8 cellular contexts compared by ENCODE assay signal in genomic region chr20:407097-407952, GRCh38. TPM values are rescaled to one million over a fixed set of nuclear protein-coding genes. Genes with fewer than 3 reads are reported as not detected.
A peak's percentile ranks its signal among the peaks of the same experiment; 100 is the strongest.
DNase-seq lines count a peak whose midpoint lies in the region; ATAC-seq lines count a peak whose summit lies in the region.

No MANE protein-coding gene starts in this region.

- peaks cover 36% of the 10 kb centered on the region for H3K4me1 ChIP-seq in CD4-positive, alpha-beta memory T cell (ENCODE audit: insufficient read depth, low read length)

- H3K9me3 ChIP-seq in CD4-positive, alpha-beta memory T cell (ENCODE audit: control insufficient read depth in 1 of 2, low read length in 2 of 2): no peaks in the 10 kb centered on the region

- H3K4me3 Mint-ChIP-seq in CD4-positive, alpha-beta memory T cell: peak overlapping the region; percentile 88 to 93 (median 91)
- H3K4me3 Mint-ChIP-seq in activated CD8-positive, alpha-beta T cell treated with anti-CD3 and anti-CD28 coated beads, Interleukin-2, amount 10 ng/mL, durations not matched to agents 7 days and 5 days: peak overlapping the region; percentile 85

- peaks cover 0 to 6% (median 0%) of the 10 kb centered on the region in 8 donors for H3K9me3 Mint-ChIP-seq in CD4-positive, alpha-beta memory T cell
- no peaks in the 10 kb centered on the region for H3K9me3 Mint-ChIP-seq in activated CD8-positive, alpha-beta T cell treated with anti-CD3 and anti-CD28 coated beads, Interleukin-2, amount 10 ng/mL, durations not matched to agents 7 days and 5 days (ENCODE audit: insufficient read depth)

- intact Hi-C loops in CD4-positive, alpha-beta memory T cell (cut with micrococcal nuclease): loop anchor here (1.0 kb wide), 3 partner anchors 26 to 72 kb away; no protein-coding TSS in a partner anchor

- peak; percentile 55 for ATAC-seq in HG03439 (IDR thresholded peaks at IDR 0.05; ENCODE audit: unreplicated experiment)
- peak; percentile 86 for ATAC-seq in activated CD8-positive, alpha-beta T cell treated with anti-CD3 and anti-CD28 coated beads, Interleukin-2, amount 10 ng/mL, durations not matched to agents 7 days and 5 days

- peak in 2 of 5 donors; percentile 26 to 75 for DNase-seq in CD4-positive, alpha-beta memory T cell
- DNase-seq in GM19240 (ENCODE audit: insufficient read length, low spot score) (peak; percentile 86), NCI-H524 (lab: John Stamatoyannopoulos, UW) (peak; percentile 80 to 86), epidermal melanocyte (ENCODE audit: insufficient read length, low spot score) (peak; percentile 81), midbrain (lab: John Stamatoyannopoulos, UW) (peak; percentile 58)
- peak; percentile 77 for DNase-seq in activated CD8-positive, alpha-beta T cell treated with anti-CD3 and anti-CD28 coated beads, Interleukin-2, amount 10 ng/mL, durations not matched to agents 7 days and 5 days
- peak; percentile 19 to 41 for DNase-seq in stimulated activated CD8-positive, alpha-beta memory T cell treated with anti-CD3 and anti-CD28 coated beads, Interleukin-2, amount 100 ng/mL, for 1 hour (ENCODE audit: low read depth in 2 of 2)

- H3K27ac Mint-ChIP-seq in CD4-positive, alpha-beta memory T cell: peak overlapping the region; percentile 91 to 98 (median 97)
- peak overlapping the region; percentile 98 for H3K27ac Mint-ChIP-seq in activated CD8-positive, alpha-beta T cell treated with anti-CD3 and anti-CD28 coated beads, Interleukin-2, amount 10 ng/mL, durations not matched to agents 7 days and 5 days

- peaks cover 10% of the 10 kb centered on the region for H3K36me3 ChIP-seq in CD4-positive, alpha-beta memory T cell (ENCODE audit: insufficient read depth, low read length)

- CTCF ChIA-PET in CD4-positive, alpha-beta memory T cell (lab: Charles Lee; ENCODE audit: partially characterized antibody): interaction anchor here (0.9 to 2.0 kb wide), 8 partner anchors 14 to 72 kb away, joined by 3 to 7 read pairs (median 4); no protein-coding TSS in a partner anchor
- CTCF ChIA-PET in activated CD8-positive, alpha-beta T cell treated with anti-CD3 and anti-CD28 coated beads, Interleukin-2, amount 10 ng/mL, durations not matched to agents 7 days and 5 days (lab: Charles Lee): interaction anchor here (0.8 to 2.2 kb wide), 15 partner anchors 9 to 85 kb away, joined by 3 to 15 read pairs (median 5); partner anchors contain the start of gene SOX12

- H3K27me3 ChIP-seq in CD4-positive, alpha-beta memory T cell (ENCODE audit: insufficient read depth, low read length): no peaks in the 10 kb centered on the region

- peak overlapping the region; percentile 37 to 48 for H3K4me3 ChIP-seq in CD4-positive, alpha-beta memory T cell (ENCODE audit: low read length in 2 of 2)

- peak overlapping the region; percentile 63 for H3K27ac ChIP-seq in CD4-positive, alpha-beta memory T cell (ENCODE audit: low read depth, low read length)

- H3K4me1 Mint-ChIP-seq in CD4-positive, alpha-beta memory T cell: peaks cover 32 to 50% (median 44%) of the 10 kb centered on the region in 4 donors
- H3K4me1 Mint-ChIP-seq in activated CD8-positive, alpha-beta T cell treated with anti-CD3 and anti-CD28 coated beads, Interleukin-2, amount 10 ng/mL, durations not matched to agents 7 days and 5 days (ENCODE audit: low read depth): peaks cover 56% of the 10 kb centered on the region

- H3K36me3 Mint-ChIP-seq in CD4-positive, alpha-beta memory T cell: peaks cover 22 to 38% of the 10 kb centered on the region in 2 donors
- H3K36me3 Mint-ChIP-seq in activated CD8-positive, alpha-beta T cell treated with anti-CD3 and anti-CD28 coated beads, Interleukin-2, amount 10 ng/mL, durations not matched to agents 7 days and 5 days (ENCODE audit: low read depth): peaks cover 41% of the 10 kb centered on the region

- no peaks in the 10 kb centered on the region for H3K27me3 Mint-ChIP-seq in CD4-positive, alpha-beta memory T cell
- no peaks in the 10 kb centered on the region for H3K27me3 Mint-ChIP-seq in activated CD8-positive, alpha-beta T cell treated with anti-CD3 and anti-CD28 coated beads, Interleukin-2, amount 10 ng/mL, durations not matched to agents 7 days and 5 days (ENCODE audit: low read depth)

- POLR2A ChIA-PET in CD4-positive, alpha-beta memory T cell (lab: Charles Lee; ENCODE audit: partially characterized antibody): interaction anchor here (0.7 to 1.6 kb wide), 11 partner anchors 9 to 136 kb away, joined by 3 to 16 read pairs (median 7); partner anchors contain the start of genes CSNK2A1, TBC1D20 and TRIB3
- POLR2A ChIA-PET in activated CD8-positive, alpha-beta T cell treated with anti-CD3 and anti-CD28 coated beads, Interleukin-2, amount 10 ng/mL, durations not matched to agents 7 days and 5 days (lab: Charles Lee): interaction anchor here (0.6 to 1.5 kb wide), 19 partner anchors 8 to 153 kb away, joined by 3 to 14 read pairs (median 3); partner anchors contain the start of genes CSNK2A1, SOX12 and TRIB3

RNA-seq across cellular contexts. Expression of gene RBCK1, which starts 0.8 kb away (rescaled TPM):
- 100 to 1,000 TPM; 109 to 118 TPM for total RNA-seq in CD4-positive, alpha-beta memory T cell
- 10 to 100 TPM; 75.2 to 84.4 TPM for polyA plus RNA-seq in CD4-positive, alpha-beta memory T cell
- total RNA-seq in activated CD8-positive, alpha-beta T cell treated with anti-CD3 and anti-CD28 coated beads, Interleukin-2, amount 10 ng/mL, durations not matched to agents 7 days and 5 days: 100 to 1,000 TPM; 135 to 149 TPM

RNA-seq across cellular contexts. Expression of gene TRIB3, which starts 26.8 kb away (rescaled TPM):
- 1 to 10 TPM; 7.2 to 8.1 TPM for total RNA-seq in CD4-positive, alpha-beta memory T cell
- polyA plus RNA-seq in CD4-positive, alpha-beta memory T cell: 10 to 100 TPM in 1 of 2 donors, 1 to 10 TPM in 1; 8.7 to 12.4 TPM
- 10 to 100 TPM; 32.6 to 32.8 TPM for total RNA-seq in activated CD8-positive, alpha-beta T cell treated with anti-CD3 and anti-CD28 coated beads, Interleukin-2, amount 10 ng/mL, durations not matched to agents 7 days and 5 days

RNA-seq across cellular contexts. Expression of gene TBC1D20, which starts 55.0 kb away (rescaled TPM):
- 10 to 100 TPM; 42.1 to 42.9 TPM for total RNA-seq in CD4-positive, alpha-beta memory T cell
- polyA plus RNA-seq in CD4-positive, alpha-beta memory T cell: 10 to 100 TPM; 19.3 to 22.8 TPM
- total RNA-seq in activated CD8-positive, alpha-beta T cell treated with anti-CD3 and anti-CD28 coated beads, Interleukin-2, amount 10 ng/mL, durations not matched to agents 7 days and 5 days: 10 to 100 TPM; 30.1 to 30.7 TPM
